8 cellular contexts compared by ENCODE assay signal in the genomic region with DNA sequence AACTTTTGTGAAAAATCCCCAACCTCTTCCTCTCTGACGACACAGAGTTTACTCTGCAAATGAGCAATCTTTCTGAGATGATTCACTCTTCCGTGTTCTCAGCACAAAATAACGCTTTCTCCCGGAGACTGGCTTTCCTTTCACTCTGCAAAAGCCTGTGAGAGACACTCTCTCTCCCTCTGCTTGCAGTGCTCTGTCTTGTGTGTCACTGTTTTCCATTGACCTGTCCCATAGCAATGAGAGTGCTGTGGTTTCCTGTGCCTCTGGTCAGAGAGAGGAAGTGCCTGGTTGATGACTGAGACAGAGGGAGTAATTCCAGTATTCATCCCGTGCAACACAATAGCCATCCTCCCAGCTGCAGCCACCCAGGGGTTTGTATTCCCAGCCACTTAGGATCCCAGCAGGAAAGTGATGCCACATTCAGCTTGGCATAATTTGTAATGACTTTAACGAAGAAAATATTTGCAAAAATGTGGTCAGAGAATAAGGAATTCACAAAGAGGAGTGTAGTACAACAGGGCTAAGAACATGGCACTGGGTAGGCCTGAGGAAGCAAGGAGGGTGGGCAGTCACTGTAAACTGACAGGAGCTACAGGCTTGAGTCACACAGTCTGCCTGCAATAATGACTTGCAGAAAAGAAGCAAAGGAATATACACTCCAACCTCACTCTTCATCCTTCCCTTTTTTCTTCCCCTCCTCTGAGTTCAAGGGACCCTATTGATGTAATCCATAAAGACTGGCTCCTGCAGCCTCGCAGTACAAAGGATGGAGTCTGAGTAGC.
DNase-seq lines count a peak whose midpoint lies in the region; ATAC-seq and TF ChIP-seq lines count a peak whose summit lies in the region.

No MANE protein-coding gene starts in this region.

- H3K36me3 ChIP-seq in GM06990 (ENCODE audit: control insufficient read depth, insufficient read depth, low read length) (no peaks in the 10 kb centered on the region), gastroesophageal sphincter (no peaks in the 10 kb centered on the region)

- peaks cover 9% of the 10 kb centered on the region for H3K4me1 Mint-ChIP-seq in T-helper 2 cell treated with Interferon-gamma antibody and Interleukin-4, amounts not matched to agents 5 μg/mL and 100 μg/mL, for 36 hours (ENCODE audit: low read depth)
- H3K4me1 Mint-ChIP-seq in stimulated activated effector memory CD8-positive, alpha-beta T cell treated with anti-CD3 and anti-CD28 coated beads, Interleukin-12 subunit alpha, Interleukin-12 subunit beta, amount 100 ng/mL, for 72 hours = peaks cover 6% of the 10 kb centered on the region

- DNase-seq in GM06990 (ENCODE audit: extremely low read depth, insufficient read length) (peak; percentile 6), NCI-H526 (lab: John Stamatoyannopoulos, UW) (no peak)
- DNase-seq in T-helper 2 cell treated with Interferon-gamma antibody and Interleukin-4, amounts not matched to agents 5 μg/mL and 100 μg/mL, for 36 hours (ENCODE audit: low spot score) = peak; percentile 60
- DNase-seq in stimulated activated effector memory CD8-positive, alpha-beta T cell treated with anti-CD3 and anti-CD28 coated beads, Interleukin-12 subunit alpha, Interleukin-12 subunit beta, amount 100 ng/mL, for 72 hours (ENCODE audit: low spot score in 2 of 2) = no peak
- no peak for DNase-seq in stimulated activated CD4-positive, alpha-beta T cell treated with anti-CD3 and anti-CD28 coated beads, Interleukin-12 subunit alpha, Interleukin-12 subunit beta, amount 100 ng/mL, for 4 hours

- H3K9me3 Mint-ChIP-seq in T-helper 2 cell treated with Interferon-gamma antibody and Interleukin-4, amounts not matched to agents 5 μg/mL and 100 μg/mL, for 36 hours = no peaks in the 10 kb centered on the region
- H3K9me3 Mint-ChIP-seq in stimulated activated effector memory CD8-positive, alpha-beta T cell treated with anti-CD3 and anti-CD28 coated beads, Interleukin-12 subunit alpha, Interleukin-12 subunit beta, amount 100 ng/mL, for 72 hours = no peaks in the 10 kb centered on the region

- H3K27ac Mint-ChIP-seq in T-helper 2 cell treated with Interferon-gamma antibody and Interleukin-4, amounts not matched to agents 5 μg/mL and 100 μg/mL, for 36 hours = peak overlapping the region; percentile 14
- H3K27ac Mint-ChIP-seq in stimulated activated effector memory CD8-positive, alpha-beta T cell treated with anti-CD3 and anti-CD28 coated beads, Interleukin-12 subunit alpha, Interleukin-12 subunit beta, amount 100 ng/mL, for 72 hours = no peak overlapping the region

- no peaks in the 10 kb centered on the region for H3K27me3 Mint-ChIP-seq in T-helper 2 cell treated with Interferon-gamma antibody and Interleukin-4, amounts not matched to agents 5 μg/mL and 100 μg/mL, for 36 hours (ENCODE audit: low read depth)

- WGBS in gastroesophageal sphincter (ENCODE audit: low coverage in 1 of 2), 2 donors = 32 to 48% methylated on average over 6 of the region's 7 CpGs

- H3K36me3 Mint-ChIP-seq in T-helper 2 cell treated with Interferon-gamma antibody and Interleukin-4, amounts not matched to agents 5 μg/mL and 100 μg/mL, for 36 hours (ENCODE audit: low read depth) = no peaks in the 10 kb centered on the region
- H3K36me3 Mint-ChIP-seq in stimulated activated effector memory CD8-positive, alpha-beta T cell treated with anti-CD3 and anti-CD28 coated beads, Interleukin-12 subunit alpha, Interleukin-12 subunit beta, amount 100 ng/mL, for 72 hours = no peaks in the 10 kb centered on the region

- H3K4me3 Mint-ChIP-seq in T-helper 2 cell treated with Interferon-gamma antibody and Interleukin-4, amounts not matched to agents 5 μg/mL and 100 μg/mL, for 36 hours = peak overlapping the region; percentile 37
- no peak overlapping the region for H3K4me3 Mint-ChIP-seq in stimulated activated effector memory CD8-positive, alpha-beta T cell treated with anti-CD3 and anti-CD28 coated beads, Interleukin-12 subunit alpha, Interleukin-12 subunit beta, amount 100 ng/mL, for 72 hours

- no peak for TF ChIP-seq EP300 in gastroesophageal sphincter (IDR thresholded peaks at IDR 0.05)

- no peaks in the 10 kb centered on the region for H3K9me3 ChIP-seq in gastroesophageal sphincter

- no peak overlapping the region for H3K4me3 ChIP-seq in GM06990 (replicated peaks; ENCODE audit: low read depth, low read length)
- H3K4me3 ChIP-seq in gastroesophageal sphincter = no peak overlapping the region

- no peak for TF ChIP-seq POLR2A in gastroesophageal sphincter (IDR thresholded peaks at IDR 0.05)

- H3K4me1 ChIP-seq in gastroesophageal sphincter = peaks cover 0 to 14% (median 0%) of the 10 kb centered on the region in 3 donors

- H3K27me3 ChIP-seq in GM06990 (replicated peaks; ENCODE audit: control insufficient read depth, insufficient read depth, low read length) = no peaks in the 10 kb centered on the region
- no peaks in the 10 kb centered on the region for H3K27me3 ChIP-seq in gastroesophageal sphincter

- TF ChIP-seq CTCF in GM06990 (IDR thresholded peaks at IDR 0.05; ENCODE audit: insufficient read depth, low read length, poor library complexity, severe bottlenecking) (no peak), gastroesophageal sphincter (IDR thresholded peaks at IDR 0.05) (no peak)

- ATAC-seq in GM21367 (IDR thresholded peaks at IDR 0.05; ENCODE audit: unreplicated experiment) (peak; percentile 69), HG03460 (IDR thresholded peaks at IDR 0.05; ENCODE audit: unreplicated experiment) (peak; percentile 65), gastroesophageal sphincter (peak; percentile 50)
- peak; percentile 74 for ATAC-seq in stimulated activated effector memory CD8-positive, alpha-beta T cell treated with anti-CD3 and anti-CD28 coated beads, Interleukin-12 subunit alpha, Interleukin-12 subunit beta, amount 100 ng/mL, for 72 hours

- peak overlapping the region in 2 of 4 donors; percentile 8 to 50 for H3K27ac ChIP-seq in gastroesophageal sphincter

Comparison
In these comparisons a context has a peak if more than half of its experiments do, and no peak if none do; other contexts are left out.
1. DNase-seq: peak in GM06990 (single experiment) and T-helper 2 cell treated with Interferon-gamma antibody and Interleukin-4, amounts not matched to agents 5 μg/mL and 100 μg/mL, for 36 hours (single experiment); none in stimulated activated effector memory CD8-positive, alpha-beta T cell treated with anti-CD3 and anti-CD28 coated beads, Interleukin-12 subunit alpha, Interleukin-12 subunit beta, amount 100 ng/mL, for 72 hours (0 of 2), stimulated activated CD4-positive, alpha-beta T cell treated with anti-CD3 and anti-CD28 coated beads, Interleukin-12 subunit alpha, Interleukin-12 subunit beta, amount 100 ng/mL, for 4 hours (single experiment) and NCI-H526 (0 of 2).
2. Peak in every context shown above with its lines, with median percentiles within 50 percentile points of each other: ATAC-seq.